ENCODE assay signal across 8 cellular contexts in the genomic region with DNA sequence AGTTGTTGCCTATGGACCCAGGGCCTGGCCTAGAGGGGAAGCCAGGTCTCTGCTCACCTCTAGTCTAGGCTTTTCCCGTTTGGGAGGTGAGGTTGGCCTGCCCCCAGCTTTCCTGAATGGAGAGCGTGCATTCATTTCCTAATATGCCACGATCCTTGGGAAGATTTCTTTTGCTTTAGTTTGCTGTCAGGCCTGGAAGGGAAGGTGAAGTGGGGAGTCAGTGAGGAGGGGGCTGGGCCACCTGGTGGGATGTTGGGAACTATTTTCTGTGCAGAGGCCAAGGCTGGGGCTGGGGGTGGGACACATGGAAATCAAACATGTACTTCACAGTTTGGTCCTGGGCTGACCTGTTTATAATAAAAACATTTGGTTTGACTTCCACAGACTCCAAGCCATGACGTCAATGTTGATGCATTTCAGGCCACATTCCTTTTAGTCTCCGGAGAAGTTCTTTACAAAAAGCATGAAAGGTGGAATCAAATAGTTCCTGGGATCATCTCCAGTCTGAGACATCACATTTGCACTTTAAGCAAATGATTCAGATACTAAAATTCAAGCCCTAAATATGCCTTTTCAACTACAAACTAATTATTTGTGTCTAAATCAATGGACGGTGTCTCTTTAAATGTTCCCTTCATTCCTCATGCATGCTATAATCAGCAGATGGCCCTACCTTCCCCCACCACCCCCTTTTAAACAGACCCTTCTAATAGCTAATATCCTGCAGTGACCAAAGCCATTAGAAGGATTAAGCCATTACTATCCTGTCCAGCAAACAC. TPM values are rescaled to one million over a fixed set of nuclear protein-coding genes. Genes with fewer than 3 reads are reported as not detected.
DNase-seq lines count a peak whose midpoint lies in the region; ATAC-seq and TF ChIP-seq lines count a peak whose summit lies in the region.

No MANE protein-coding gene starts in this region.

- H3K4me1 ChIP-seq in mesodermal cell (ENCODE audit: control insufficient read depth, insufficient read depth, low read length, poor library complexity, severe bottlenecking): peaks cover 59% of the 10 kb centered on the region
- peaks cover 7 to 10% of the 10 kb centered on the region in 2 donors for H3K4me1 ChIP-seq in uterus

- TF ChIP-seq POLR2A in uterus (IDR thresholded peaks at IDR 0.05): no peak

- DNase-seq in Right ventricle myocardium superior (no peak), cardiac septum (ENCODE audit: low spot score) (no peak), dedifferentiated amniotic fluid mesenchymal stem cell (ENCODE audit: extremely low spot score) (peak; percentile 73), uterus (peak; percentile 40 to 44), epidermal melanocyte (ENCODE audit: insufficient read length, low spot score) (no peak), NCI-H1105 treated with DMSO at 0.1 percent for 48 hours (lab: John Stamatoyannopoulos, UW) (no peak)
- DNase-seq in NK-92 treated with Interleukin-12 subunit alpha and Interleukin-12 subunit beta, amount 100 ng/mL, for 24 hours (lab: John Stamatoyannopoulos, UW): no peak

- peak overlapping the region; percentile 99 for H3K27ac ChIP-seq in mesodermal cell (ENCODE audit: low read depth, low read length, severe bottlenecking)
- H3K27ac ChIP-seq in uterus: peak overlapping the region; percentile 90 to 97

- H3K36me3 ChIP-seq in mesodermal cell (ENCODE audit: control insufficient read depth, insufficient read depth, low read length) (no peaks in the 10 kb centered on the region), uterus (no peaks in the 10 kb centered on the region)

- peak; percentile 12 for ATAC-seq in Right ventricle myocardium superior (ENCODE audit: poor library complexity)

- no peak for TF ChIP-seq CTCF in uterus (IDR thresholded peaks at IDR 0.05)

- 29 to 55% methylated on average over 4 to 5 of the region's 6 CpGs for WGBS in mesodermal cell (ENCODE audit: insufficient coverage in 2 of 2), 2 experiments

- intact Hi-C loops in Right ventricle myocardium superior (cut with DNase I) (loop anchor here (10.0 kb wide), 1 partner anchor 180 kb away; no protein-coding TSS in a partner anchor), cardiac septum (cut with DNase I) (loop anchor here (5.0 to 10.0 kb wide), 5 partner anchors 43 to 250 kb away; a partner anchor contains a TSS), uterus (cut with DNase I; ENCODE audit: low total_unique reads) (loop anchor here (5.0 kb wide), 1 partner anchor 647 kb away; no protein-coding TSS in a partner anchor)

- H3K27me3 ChIP-seq in uterus: no peaks in the 10 kb centered on the region

- H3K4me3 ChIP-seq in mesodermal cell (ENCODE audit: extremely low read depth, insufficient read depth, low read length, poor library complexity, severe bottlenecking) (no peak overlapping the region), uterus (no peak overlapping the region)

- H3K9me3 ChIP-seq in mesodermal cell (ENCODE audit: control insufficient read depth, low read length): no peaks in the 10 kb centered on the region
- H3K9me3 ChIP-seq in uterus: no peaks in the 10 kb centered on the region

RNA-seq across cellular contexts. Expression of a gene that starts 41.5 kb away (rescaled TPM):
- total RNA-seq in Right ventricle myocardium superior: 5.4 TPM
- 11.7 TPM for total RNA-seq in cardiac septum
- 1.7 TPM for polyA plus RNA-seq in mesodermal cell (2013, experiment 1 of 2)
- 1.3 TPM for polyA plus RNA-seq in mesodermal cell (2013, experiment 2 of 2)
- 10 to 100 TPM; 16.5 to 45.9 (median 19.1) TPM for total RNA-seq in uterus

Comparison
In these comparisons a context has a peak if more than half of its experiments do, and no peak if none do; other contexts are left out.
1. DNase-seq: peak in dedifferentiated amniotic fluid mesenchymal stem cell (single experiment) and uterus (2 of 2); none in Right ventricle myocardium superior (single experiment), cardiac septum (single experiment), NK-92 treated with Interleukin-12 subunit alpha and Interleukin-12 subunit beta, amount 100 ng/mL, for 24 hours (single experiment), epidermal melanocyte (single experiment) and NCI-H1105 treated with DMSO at 0.1 percent for 48 hours (single experiment).